1 cellular context compared by ENCODE assay signal in the genomic region with DNA sequence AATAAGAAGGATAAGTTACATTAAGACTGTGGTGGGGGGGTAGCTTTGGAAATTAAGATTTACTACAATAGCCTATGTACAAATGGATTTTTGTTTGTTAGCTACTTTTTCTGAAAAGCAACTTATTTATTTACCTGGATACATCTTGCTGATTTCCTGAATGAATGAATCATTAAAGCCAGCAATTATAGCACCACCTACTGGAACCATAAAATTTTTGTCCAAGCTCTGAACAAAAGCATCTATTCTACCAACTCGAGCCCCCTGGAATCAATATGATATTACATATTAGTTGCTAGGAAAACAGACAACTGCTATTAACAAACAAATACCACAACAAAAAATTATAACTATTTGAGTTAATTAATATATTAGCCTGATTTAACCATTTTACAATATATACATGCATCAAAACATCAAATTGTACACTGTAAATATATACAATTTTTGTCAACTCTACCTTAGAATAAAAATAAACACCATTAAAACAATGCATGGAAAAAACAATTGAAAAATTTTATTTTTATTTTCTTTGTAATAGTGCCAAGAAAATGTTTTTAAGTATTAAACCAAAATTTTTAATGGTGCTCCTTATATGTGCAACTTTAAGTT.
TF ChIP-seq lines count a peak whose summit lies in the region.

No MANE protein-coding gene starts in this region.

TF ChIP-seq in GM23338, 12 proteins besides CTCF, POLR2A, EP300 and RAD21 (continued from another document):
- TF ChIP-seq, protein P1, sequence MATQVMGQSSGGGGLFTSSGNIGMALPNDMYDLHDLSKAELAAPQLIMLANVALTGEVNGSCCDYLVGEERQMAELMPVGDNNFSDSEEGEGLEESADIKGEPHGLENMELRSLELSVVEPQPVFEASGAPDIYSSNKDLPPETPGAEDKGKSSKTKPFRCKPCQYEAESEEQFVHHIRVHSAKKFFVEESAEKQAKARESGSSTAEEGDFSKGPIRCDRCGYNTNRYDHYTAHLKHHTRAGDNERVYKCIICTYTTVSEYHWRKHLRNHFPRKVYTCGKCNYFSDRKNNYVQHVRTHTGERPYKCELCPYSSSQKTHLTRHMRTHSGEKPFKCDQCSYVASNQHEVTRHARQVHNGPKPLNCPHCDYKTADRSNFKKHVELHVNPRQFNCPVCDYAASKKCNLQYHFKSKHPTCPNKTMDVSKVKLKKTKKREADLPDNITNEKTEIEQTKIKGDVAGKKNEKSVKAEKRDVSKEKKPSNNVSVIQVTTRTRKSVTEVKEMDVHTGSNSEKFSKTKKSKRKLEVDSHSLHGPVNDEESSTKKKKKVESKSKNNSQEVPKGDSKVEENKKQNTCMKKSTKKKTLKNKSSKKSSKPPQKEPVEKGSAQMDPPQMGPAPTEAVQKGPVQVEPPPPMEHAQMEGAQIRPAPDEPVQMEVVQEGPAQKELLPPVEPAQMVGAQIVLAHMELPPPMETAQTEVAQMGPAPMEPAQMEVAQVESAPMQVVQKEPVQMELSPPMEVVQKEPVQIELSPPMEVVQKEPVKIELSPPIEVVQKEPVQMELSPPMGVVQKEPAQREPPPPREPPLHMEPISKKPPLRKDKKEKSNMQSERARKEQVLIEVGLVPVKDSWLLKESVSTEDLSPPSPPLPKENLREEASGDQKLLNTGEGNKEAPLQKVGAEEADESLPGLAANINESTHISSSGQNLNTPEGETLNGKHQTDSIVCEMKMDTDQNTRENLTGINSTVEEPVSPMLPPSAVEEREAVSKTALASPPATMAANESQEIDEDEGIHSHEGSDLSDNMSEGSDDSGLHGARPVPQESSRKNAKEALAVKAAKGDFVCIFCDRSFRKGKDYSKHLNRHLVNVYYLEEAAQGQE (IDR thresholded peaks at IDR 0.05; ENCODE audit: unreplicated experiment) = no peak
- TF ChIP-seq JUNB (IDR thresholded peaks at IDR 0.05; ENCODE audit: unreplicated experiment) (no peak), STAT1 (IDR thresholded peaks at IDR 0.05; ENCODE audit: unreplicated experiment) (no peak)
- TF ChIP-seq, protein P2, sequence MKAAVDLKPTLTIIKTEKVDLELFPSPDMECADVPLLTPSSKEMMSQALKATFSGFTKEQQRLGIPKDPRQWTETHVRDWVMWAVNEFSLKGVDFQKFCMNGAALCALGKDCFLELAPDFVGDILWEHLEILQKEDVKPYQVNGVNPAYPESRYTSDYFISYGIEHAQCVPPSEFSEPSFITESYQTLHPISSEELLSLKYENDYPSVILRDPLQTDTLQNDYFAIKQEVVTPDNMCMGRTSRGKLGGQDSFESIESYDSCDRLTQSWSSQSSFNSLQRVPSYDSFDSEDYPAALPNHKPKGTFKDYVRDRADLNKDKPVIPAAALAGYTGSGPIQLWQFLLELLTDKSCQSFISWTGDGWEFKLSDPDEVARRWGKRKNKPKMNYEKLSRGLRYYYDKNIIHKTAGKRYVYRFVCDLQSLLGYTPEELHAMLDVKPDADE (IDR thresholded peaks at IDR 0.05) = no peak
TF ChIP-seq in GM23338: peak in this region for 0.
